In the genomic region with DNA sequence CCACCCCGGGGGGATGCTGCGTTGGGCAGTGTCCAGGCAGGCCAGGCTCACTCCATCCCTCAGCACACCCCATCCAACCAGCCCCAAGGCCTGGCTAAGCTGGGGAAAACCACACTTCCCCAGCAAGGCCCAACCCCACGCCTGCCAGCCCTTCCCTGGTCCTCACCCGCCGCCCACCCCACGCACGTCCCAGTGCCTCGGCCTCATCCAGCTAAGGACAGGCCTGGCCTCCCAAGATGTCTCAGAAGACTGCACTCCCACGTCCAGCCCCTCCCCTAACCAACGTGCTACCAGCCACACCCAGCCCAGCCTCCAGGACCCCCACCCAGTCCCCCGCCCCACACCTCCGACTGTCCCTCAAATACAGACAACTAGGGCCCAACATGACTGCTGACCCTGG, we compare ENCODE assay signal across 1 cellular context.
TF ChIP-seq lines count a peak whose summit lies in the region.

No MANE protein-coding gene starts in this region.

TF ChIP-seq in HEK293, 187 proteins besides CTCF, POLR2A, EP300 and RAD21 (continued from another document):
- TF ChIP-seq, protein P1, sequence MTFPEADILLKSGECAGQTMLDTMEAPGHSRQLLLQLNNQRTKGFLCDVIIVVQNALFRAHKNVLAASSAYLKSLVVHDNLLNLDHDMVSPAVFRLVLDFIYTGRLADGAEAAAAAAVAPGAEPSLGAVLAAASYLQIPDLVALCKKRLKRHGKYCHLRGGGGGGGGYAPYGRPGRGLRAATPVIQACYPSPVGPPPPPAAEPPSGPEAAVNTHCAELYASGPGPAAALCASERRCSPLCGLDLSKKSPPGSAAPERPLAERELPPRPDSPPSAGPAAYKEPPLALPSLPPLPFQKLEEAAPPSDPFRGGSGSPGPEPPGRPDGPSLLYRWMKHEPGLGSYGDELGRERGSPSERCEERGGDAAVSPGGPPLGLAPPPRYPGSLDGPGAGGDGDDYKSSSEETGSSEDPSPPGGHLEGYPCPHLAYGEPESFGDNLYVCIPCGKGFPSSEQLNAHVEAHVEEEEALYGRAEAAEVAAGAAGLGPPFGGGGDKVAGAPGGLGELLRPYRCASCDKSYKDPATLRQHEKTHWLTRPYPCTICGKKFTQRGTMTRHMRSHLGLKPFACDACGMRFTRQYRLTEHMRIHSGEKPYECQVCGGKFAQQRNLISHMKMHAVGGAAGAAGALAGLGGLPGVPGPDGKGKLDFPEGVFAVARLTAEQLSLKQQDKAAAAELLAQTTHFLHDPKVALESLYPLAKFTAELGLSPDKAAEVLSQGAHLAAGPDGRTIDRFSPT (tag by site-specific recombination; IDR thresholded peaks at IDR 0.05), result peak; percentile 38; the same call in 1 of the 2 replicates
